22 cellular contexts compared by ENCODE assay signal in the genomic region with DNA sequence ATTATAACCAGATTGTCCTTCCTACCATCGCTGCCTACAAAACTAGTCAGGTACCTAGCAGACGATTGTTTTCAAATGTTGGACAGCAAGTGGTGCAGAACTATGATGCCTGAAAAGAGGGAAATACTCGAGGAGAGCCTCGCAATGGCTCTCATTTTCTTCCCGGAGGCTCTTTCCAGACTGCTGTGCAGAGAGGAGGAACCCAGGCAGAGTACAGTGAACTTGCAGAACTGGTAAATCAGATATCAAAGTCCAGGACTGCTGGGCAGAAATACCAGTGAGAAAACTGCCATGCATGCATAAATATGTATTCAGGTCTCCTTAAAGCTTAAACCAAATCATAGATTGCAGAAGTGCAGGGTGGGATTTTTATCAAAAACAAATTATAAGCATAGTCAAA. TPM values are rescaled to one million over a fixed set of nuclear protein-coding genes. Genes with fewer than 3 reads are reported as not detected.
"Had no signal": no experiment of that assay in that cellular context is flagged by ENCODE, and none has a peak within 500 bp of the region (broad histone marks: within the 10 kb centered on the region; RNA-seq: fewer than 3 reads in every experiment).

No MANE protein-coding gene starts in this region.

- H3K36me3 Mint-ChIP-seq: activated CD4-positive, alpha-beta memory T cell treated with anti-CD3 and anti-CD28 coated beads for 36 hours; activated naive CD8-positive, alpha-beta T cell treated with anti-CD3 and anti-CD28 coated beads for 36 hours had no signal

- H3K27me3 ChIP-seq: breast epithelium, foreskin keratinocyte, spleen, upper lobe of right lung had no signal

- H3K27ac Mint-ChIP-seq: activated CD4-positive, alpha-beta memory T cell treated with anti-CD3 and anti-CD28 coated beads for 36 hours; activated naive CD8-positive, alpha-beta T cell treated with anti-CD3 and anti-CD28 coated beads for 36 hours; T-helper 1 cell treated with Interleukin-12 subunit alpha and Interleukin-12 subunit beta and Interleukin-4 antibody, amounts not matched to agents 30 μg/mL and 1 μg/mL, for 36 hours had no signal

- H3K4me1 Mint-ChIP-seq: activated naive CD8-positive, alpha-beta T cell treated with anti-CD3 and anti-CD28 coated beads for 36 hours; neural crest cell had no signal

- H3K4me3 Mint-ChIP-seq: activated CD4-positive, alpha-beta memory T cell treated with anti-CD3 and anti-CD28 coated beads for 36 hours; activated naive CD8-positive, alpha-beta T cell treated with anti-CD3 and anti-CD28 coated beads for 36 hours; neural crest cell; T-helper 1 cell treated with Interleukin-12 subunit alpha and Interleukin-12 subunit beta and Interleukin-4 antibody, amounts not matched to agents 30 μg/mL and 1 μg/mL, for 36 hours had no signal

- H3K36me3 ChIP-seq: breast epithelium, spleen, upper lobe of right lung had no signal

- H3K4me1 ChIP-seq: breast epithelium, foreskin keratinocyte, spleen, upper lobe of right lung had no signal

- DNase-seq: activated CD4-positive, alpha-beta memory T cell treated with anti-CD3 and anti-CD28 coated beads for 36 hours; activated CD4-positive, alpha-beta T cell treated with anti-CD3 and anti-CD28 coated beads for 48 hours; activated naive CD4-positive, alpha-beta T cell treated with Interleukin-2 at 50 U/mL for 16 hours; activated naive CD8-positive, alpha-beta T cell treated with anti-CD3 and anti-CD28 coated beads for 36 hours; activated T-cell treated with anti-CD3 and anti-CD28 coated beads, Interleukin-2, amount 50 U/mL, for 48 hours; cortex of kidney; erythroblast; foreskin keratinocyte; left ventricle myocardium superior; midbrain; occipital lobe; spleen; stimulated activated CD4-positive, alpha-beta T cell treated with anti-CD3 and anti-CD28 coated beads, Interleukin-4, amount 100 ng/mL, for 24 hours; stimulated activated naive CD8-positive, alpha-beta T cell treated with anti-CD3 and anti-CD28 coated beads, Interleukin-15, Interleukin-2, amounts not matched to agents 100 U/mL and 50 U/mL, for 24 hours; T1000; upper lobe of right lung had no signal

- H3K27ac ChIP-seq: breast epithelium, foreskin keratinocyte, spleen, upper lobe of right lung had no signal

- H3K4me3 ChIP-seq: breast epithelium, spleen, upper lobe of right lung had no signal

- H3K27me3 Mint-ChIP-seq: activated naive CD8-positive, alpha-beta T cell treated with anti-CD3 and anti-CD28 coated beads for 36 hours had no signal

- ATAC-seq: foreskin keratinocyte; left ventricle myocardium superior; sciatic nerve; stimulated activated naive CD8-positive, alpha-beta T cell treated with anti-CD3 and anti-CD28 coated beads, Interleukin-15, Interleukin-2, amounts not matched to agents 100 U/mL and 50 U/mL, for 24 hours; upper lobe of right lung had no signal

RNA-seq across cellular contexts. Expression of gene UGT3A1, which starts 26.4 kb away (rescaled TPM):
- total RNA-seq: activated CD4-positive, alpha-beta memory T cell treated with anti-CD3 and anti-CD28 coated beads for 36 hours; activated naive CD8-positive, alpha-beta T cell treated with anti-CD3 and anti-CD28 coated beads for 36 hours; breast epithelium; foreskin keratinocyte; glomerular endothelial cell; left ventricle myocardium superior; neural crest cell; occipital lobe; sciatic nerve; spleen; subcutaneous adipose tissue; upper lobe of right lung had no signal
- polyA plus RNA-seq: foreskin keratinocyte, spleen had no signal

RNA-seq across cellular contexts. Expression of gene UGT3A2, which starts 49.1 kb away (rescaled TPM):
- total RNA-seq: activated CD4-positive, alpha-beta memory T cell treated with anti-CD3 and anti-CD28 coated beads for 36 hours; activated naive CD8-positive, alpha-beta T cell treated with anti-CD3 and anti-CD28 coated beads for 36 hours; breast epithelium; glomerular endothelial cell; left ventricle myocardium superior; sciatic nerve; subcutaneous adipose tissue; upper lobe of right lung had no signal
